7 cellular contexts compared by ENCODE assay signal in the genomic region with DNA sequence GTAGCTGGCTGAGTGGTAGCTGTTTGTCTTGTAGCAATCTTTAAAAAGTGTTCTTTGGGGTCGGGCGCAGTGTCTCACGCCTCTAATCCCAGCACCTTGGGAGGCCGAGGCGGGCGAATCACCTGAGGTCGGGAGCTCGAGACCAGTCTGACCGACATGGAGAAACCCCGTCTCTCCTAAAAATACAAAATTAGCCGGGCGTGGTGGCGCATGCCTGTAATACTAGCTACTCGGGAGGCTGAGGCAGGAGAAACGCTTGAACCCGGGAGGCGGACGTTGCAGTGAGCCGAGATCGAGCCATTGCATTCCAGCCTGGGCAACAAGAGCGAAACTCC. TPM values are rescaled to one million over a fixed set of nuclear protein-coding genes. Genes with fewer than 3 reads are reported as not detected.
DNase-seq lines count a peak whose midpoint lies in the region; ATAC-seq and TF ChIP-seq lines count a peak whose summit lies in the region.
"Not testable (repeated sequence)": the region's sequence is repeated elsewhere in the genome, so short reads cannot be mapped to it uniquely, and the experiment has no call there.

No MANE protein-coding gene starts in this region.

- not testable (repeated sequence) for DNase-seq in Panc1 (ENCODE audit: low read depth, low spot score); activated naive CD8-positive, alpha-beta T cell treated with anti-CD3 and anti-CD28 coated beads for 36 hours; epithelial cell of proximal tubule (ENCODE audit: low read depth); lower leg skin (ENCODE audit: low spot score in 2 of 2); retinal pigment epithelial cell (ENCODE audit: low read depth)

- CTCF ChIA-PET in Panc1 (lab: Charles Lee): interaction anchor here (0.6 to 1.4 kb wide), 3 partner anchors 96 to 335 kb away, joined by 4 to 8 read pairs (median 5); no protein-coding TSS in a partner anchor

- H3K4me1 ChIP-seq in Panc1 (ENCODE audit: control insufficient read depth, insufficient read depth, low read length): peaks cover 10% of the 10 kb centered on the region

- not testable (repeated sequence) for TF ChIP-seq POLR2A in lower leg skin (IDR thresholded peaks at IDR 0.05)

- intact Hi-C loops in Panc1 (cut with micrococcal nuclease; ENCODE audit: unreplicated experiment): loop anchor here (5.0 kb wide), 1 partner anchor 103 kb away; no protein-coding TSS in a partner anchor
- intact Hi-C loops in lower leg skin (cut with DNase I; ENCODE audit: low total_unique reads): not testable (repeated sequence)

- peak overlapping the region; percentile 92 for H3K4me3 Mint-ChIP-seq in activated naive CD8-positive, alpha-beta T cell treated with anti-CD3 and anti-CD28 coated beads for 36 hours

- not testable (repeated sequence) for H3K27me3 Mint-ChIP-seq in activated naive CD8-positive, alpha-beta T cell treated with anti-CD3 and anti-CD28 coated beads for 36 hours

- H3K9me3 Mint-ChIP-seq in activated naive CD8-positive, alpha-beta T cell treated with anti-CD3 and anti-CD28 coated beads for 36 hours: not testable (repeated sequence)

- TF ChIP-seq CTCF in Panc1 (IDR thresholded peaks at IDR 0.05); epithelial cell of proximal tubule (conservative IDR thresholded peaks at IDR 0.05; ENCODE audit: low read depth, low read length); lower leg skin (IDR thresholded peaks at IDR 0.05); retinal pigment epithelial cell (conservative IDR thresholded peaks at IDR 0.05; ENCODE audit: low read depth, low read length): not testable (repeated sequence)

- H3K36me3 ChIP-seq in Panc1 (ENCODE audit: control insufficient read depth, insufficient read depth, low read length): not testable (repeated sequence)

- not testable (repeated sequence) for H3K9me3 ChIP-seq in Panc1 (ENCODE audit: control insufficient read depth, insufficient read depth, low read depth, low read length)

- not testable (repeated sequence) for H3K27me3 ChIP-seq in Panc1 (ENCODE audit: control insufficient read depth, insufficient read depth, low read length)

- in situ Hi-C loops in Panc1 (cut with HindIII; ENCODE audit: low pct_unique_long_range_greater_than_20kb, low sequenced_read_pairs): not testable (repeated sequence)

- 0% methylated on average over 21 of the region's 21 CpGs for WGBS in lower leg skin, 2 donors

- not testable (repeated sequence) for BruUV-seq in Panc1 (replicated peaks; lab: Mats Ljungman, UMichigan)

- peak overlapping the region; percentile 96 for H3K27ac Mint-ChIP-seq in activated naive CD8-positive, alpha-beta T cell treated with anti-CD3 and anti-CD28 coated beads for 36 hours

- POLR2A ChIA-PET in Panc1 (lab: Charles Lee): interaction anchor here (0.6 to 1.7 kb wide), 5 partner anchors 55 to 435 kb away, joined by 3 to 11 read pairs (median 5); partner anchors contain the start of gene NIF3L1

- peak overlapping the region; percentile 94 for H3K27ac ChIP-seq in Panc1 (ENCODE audit: low read length)

- peaks cover 25% of the 10 kb centered on the region for H3K36me3 Mint-ChIP-seq in activated naive CD8-positive, alpha-beta T cell treated with anti-CD3 and anti-CD28 coated beads for 36 hours

- ATAC-seq in GM18907 (IDR thresholded peaks at IDR 0.05; ENCODE audit: unreplicated experiment) (peak; percentile 8), HG02870 (IDR thresholded peaks at IDR 0.05; ENCODE audit: unreplicated experiment) (peak; percentile 9)
- ATAC-seq in Panc1: not testable (repeated sequence)

- peak overlapping the region; percentile 81 to 98 for H3K4me3 ChIP-seq in Panc1 (ENCODE audit: low read depth in 2 of 2, low read length in 2 of 2)
- peak overlapping the region; percentile 91 for H3K4me3 ChIP-seq in epithelial cell of proximal tubule (ENCODE audit: low read depth, low read length)
- peak overlapping the region; percentile 70 for H3K4me3 ChIP-seq in lower leg skin (ENCODE audit: low read depth, poor library complexity, severe bottlenecking)
- peak overlapping the region; percentile 87 for H3K4me3 ChIP-seq in retinal pigment epithelial cell (ENCODE audit: low read length)

- H3K4me1 Mint-ChIP-seq in activated naive CD8-positive, alpha-beta T cell treated with anti-CD3 and anti-CD28 coated beads for 36 hours: peaks cover 55% of the 10 kb centered on the region

RNA-seq across cellular contexts. Expression of gene ORC2, which starts 0.4 kb away (rescaled TPM):
- total RNA-seq in Panc1 (2021; ENCODE audit: unreplicated experiment) (41.8 TPM), epithelial cell of proximal tubule (16.8 and 20.9 TPM in 2 replicates), lower leg skin (10 to 100 TPM; 10.1 to 20.8 (median 15.5) TPM)
- 17.7 TPM for polyA plus RNA-seq in Panc1 (2012; ENCODE audit: insufficient read length)
- total RNA-seq in activated naive CD8-positive, alpha-beta T cell treated with anti-CD3 and anti-CD28 coated beads for 36 hours: 10 to 100 TPM; 54.9 to 64.7 TPM
